Comparison of ENCODE assay signal across 15 cellular contexts in the genomic region with DNA sequence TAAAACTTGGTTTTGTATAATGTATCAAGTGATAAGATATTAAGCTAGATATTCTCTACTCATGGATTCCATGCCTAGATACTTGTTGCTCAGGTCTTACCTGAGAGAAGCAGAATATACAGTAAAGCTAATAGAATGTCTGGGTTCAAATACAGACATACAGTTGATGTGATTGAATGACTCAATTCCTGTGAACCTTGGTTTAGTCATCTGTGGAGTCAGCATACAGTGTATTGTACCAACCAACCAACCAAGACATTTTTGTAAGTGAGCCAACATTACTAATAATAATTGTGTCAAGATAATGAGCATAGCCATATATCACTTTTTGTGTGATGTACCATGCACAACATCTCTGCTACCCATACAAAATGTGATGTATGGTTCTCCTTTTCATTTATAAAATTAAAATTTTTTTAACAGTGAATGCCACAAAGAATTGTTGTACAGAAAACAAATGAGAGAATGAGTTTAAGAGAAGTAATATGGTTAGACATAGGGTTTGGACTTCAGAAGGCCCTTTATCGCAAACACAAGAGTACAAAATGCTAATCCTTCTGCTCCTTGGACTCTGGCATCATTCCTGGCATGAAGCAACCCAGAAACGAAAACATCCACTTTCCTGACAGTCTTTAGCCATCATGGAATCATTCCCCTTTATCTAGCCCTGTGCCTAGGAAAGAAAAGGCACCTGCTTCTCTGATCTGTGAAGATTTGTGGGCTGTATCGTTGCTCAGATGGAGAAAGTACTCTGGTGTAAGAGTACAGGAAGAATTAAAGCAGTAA.
"Had no signal": no experiment of that assay in that cellular context is flagged by ENCODE, and none has a peak within 500 bp of the region (broad histone marks: within the 10 kb centered on the region; RNA-seq: fewer than 3 reads in every experiment).

No MANE protein-coding gene starts in this region.

- H3K79me2 ChIP-seq: hepatocyte had no signal

- H3K4me1 ChIP-seq: body of pancreas, left ventricle myocardium inferior, stomach had no signal

- H3K4me2 ChIP-seq: hepatocyte had no signal

- H3K27ac ChIP-seq: body of pancreas, hepatocyte, left ventricle myocardium inferior, stomach, thoracic aorta had no signal

- H3K27me3 ChIP-seq: body of pancreas, hepatocyte, stomach had no signal

- DNase-seq: activated CD4-positive, alpha-beta T cell treated with anti-CD3 and anti-CD28 coated beads for 36 hours; activated CD8-positive, alpha-beta T cell treated with anti-CD3 and anti-CD28 coated beads for 36 hours; activated effector memory CD4-positive, alpha-beta T cell treated with Interleukin-2 at 50 U/mL for 16 hours; activated naive CD4-positive, alpha-beta T cell treated with anti-CD3 and anti-CD28 coated beads, Interleukin-2, amount 50 U/mL, for 16 hours; activated T-cell treated with anti-CD3 and anti-CD28 coated beads, Interleukin-2, amount 50 U/mL, for 4 hours; body of pancreas; cortex of kidney; effector CD4-positive, alpha-beta T cell; islet precursor cell; left ventricle myocardium inferior; stimulated activated CD4-positive, alpha-beta T cell treated with anti-CD3 and anti-CD28 coated beads, Interleukin-1b, Interleukin-23, amount 100 ng/mL, for 48 hours; stomach; T-helper 2 cell had no signal

- ATAC-seq: activated CD4-positive, alpha-beta T cell treated with anti-CD3 and anti-CD28 coated beads for 36 hours; activated CD8-positive, alpha-beta T cell treated with anti-CD3 and anti-CD28 coated beads for 36 hours; activated T-cell treated with anti-CD3 and anti-CD28 coated beads, Interleukin-2, amount 50 U/mL, for 4 hours; body of pancreas had no signal

- H3K36me3 ChIP-seq: left ventricle myocardium inferior, stomach, thoracic aorta had no signal

- H2AFZ ChIP-seq: hepatocyte had no signal

- H3K4me3 ChIP-seq: body of pancreas, hepatocyte, left ventricle myocardium inferior, stomach, thoracic aorta had no signal
